In genomic region chr6:125986295-125986955, GRCh38 we compare ENCODE assay signal across 8 cellular contexts. TPM values are rescaled to one million over a fixed set of nuclear protein-coding genes. Genes with fewer than 3 reads are reported as not detected.
DNase-seq lines count a peak whose midpoint lies in the region; ATAC-seq and TF ChIP-seq lines count a peak whose summit lies in the region.

TRMT11 (plus strand) TSS chr6:125986540; CDS start chr6:125986551, 11 bp downstream.

- DNase-seq in DMS53 treated with DMSO at 0.1 percent for 48 hours (lab: John Stamatoyannopoulos, UW; ENCODE audit: unreplicated experiment) = peak; percentile 85
- peak; percentile 86 to 93 for DNase-seq in PC-9
- peak; percentile 87 to 89 for DNase-seq in activated T-cell treated with anti-CD3 and anti-CD28 coated beads, Interleukin-2, amount 50 U/mL, for 48 hours
- DNase-seq in fibroblast of lung (ENCODE audit: low read depth in 2 of 2) = peak; percentile 84
- DNase-seq in naive thymus-derived CD4-positive, alpha-beta T cell = peak; percentile 58 to 80 (median 77)

- H3K4me1 Mint-ChIP-seq in naive thymus-derived CD4-positive, alpha-beta T cell = peaks cover 0 to 18% (median 1%) of the 10 kb centered on the region in 7 donors
- no peaks in the 10 kb centered on the region for H3K4me1 Mint-ChIP-seq in stimulated activated memory B cell treated with anti-CD40 and anti-IgM and Interleukin-4, amounts not matched to agents 10 μg/mL and 1 μg/mL and 100 μg/mL, for 72 hours

- peak within 1 kb of the TSS; percentile 82 for H3K9ac ChIP-seq in fibroblast of lung (ENCODE audit: insufficient read depth, low read length)

- no peaks in the 10 kb centered on the region for H3K27me3 ChIP-seq in PC-9 (ENCODE audit: insufficient read depth, low read depth)
- no peaks in the 10 kb centered on the region for H3K27me3 ChIP-seq in fibroblast of lung (ENCODE audit: control insufficient read depth, insufficient read depth, low read length)
- H3K27me3 ChIP-seq in naive thymus-derived CD4-positive, alpha-beta T cell (ENCODE audit: control insufficient read depth in 2 of 2, insufficient read depth in 2 of 2, low read length in 2 of 2) = no peaks in the 10 kb centered on the region

- H3K27ac ChIP-seq in PC-9 (peak within 1 kb of the TSS; percentile 88), fibroblast of lung (ENCODE audit: insufficient read depth, low read length) (peak within 1 kb of the TSS; percentile 71)
- H3K27ac ChIP-seq in naive thymus-derived CD4-positive, alpha-beta T cell (ENCODE audit: low read depth, low read length) = peak within 1 kb of the TSS; percentile 76

- H3K36me3 Mint-ChIP-seq in naive thymus-derived CD4-positive, alpha-beta T cell = no peaks in the 10 kb centered on the region
- no peaks in the 10 kb centered on the region for H3K36me3 Mint-ChIP-seq in stimulated activated memory B cell treated with anti-CD40 and anti-IgM and Interleukin-4, amounts not matched to agents 10 μg/mL and 1 μg/mL and 100 μg/mL, for 72 hours

- POLR2A ChIA-PET in PC-9 (lab: Charles Lee; ENCODE audit: unreplicated experiment) = interaction anchor here (0.5 to 1.6 kb wide), 7 partner anchors 27 to 1301 kb away, joined by 3 to 8 read pairs (median 5); no protein-coding TSS in a partner anchor
- POLR2A ChIA-PET in naive thymus-derived CD4-positive, alpha-beta T cell (lab: Charles Lee) = interaction anchor here (0.6 to 2.7 kb wide), 19 partner anchors 9 to 687 kb away, joined by 3 to 39 read pairs (median 3); partner anchors contain the start of genes HDDC2, HINT3 and NCOA7

- H3K9me3 Mint-ChIP-seq in naive thymus-derived CD4-positive, alpha-beta T cell = no peaks in the 10 kb centered on the region
- no peaks in the 10 kb centered on the region for H3K9me3 Mint-ChIP-seq in stimulated activated memory B cell treated with anti-CD40 and anti-IgM and Interleukin-4, amounts not matched to agents 10 μg/mL and 1 μg/mL and 100 μg/mL, for 72 hours

- intact Hi-C loops in PC-9 (cut with micrococcal nuclease; ENCODE audit: unreplicated experiment) = loop anchor here (10.0 kb wide), 1 partner anchor 1762 kb away; no protein-coding TSS in a partner anchor
- intact Hi-C loops in naive thymus-derived CD4-positive, alpha-beta T cell (cut with micrococcal nuclease) = loop anchor here (1.0 to 10.0 kb wide), 12 partner anchors 10 to 1531 kb away; partner anchors contain the start of genes HINT3 (in 2 of the 2), NCOA7 (in 2 of the 2), RNF146 (in 2 of the 2) and CENPW (in 1 of the 2)

- H3K27me3 Mint-ChIP-seq in naive thymus-derived CD4-positive, alpha-beta T cell = no peaks in the 10 kb centered on the region
- H3K27me3 Mint-ChIP-seq in stimulated activated memory B cell treated with anti-CD40 and anti-IgM and Interleukin-4, amounts not matched to agents 10 μg/mL and 1 μg/mL and 100 μg/mL, for 72 hours = no peaks in the 10 kb centered on the region

- TF ChIP-seq CTCF in PC-9 (conservative IDR thresholded peaks at IDR 0.05) = no peak
- peak in 1 of 2 donors; percentile 5 for TF ChIP-seq CTCF in fibroblast of lung (conservative IDR thresholded peaks at IDR 0.05 in 1 of 2, IDR thresholded peaks at IDR 0.05 in 1 of 2; ENCODE audit: low read depth in 1 of 2, low read length in 2 of 2)

- H3K4me1 ChIP-seq in PC-9 (replicated peaks; ENCODE audit: insufficient read depth) = peaks cover 55% of the 10 kb centered on the region
- peaks cover 16% of the 10 kb centered on the region for H3K4me1 ChIP-seq in fibroblast of lung (ENCODE audit: control insufficient read depth, extremely low read depth, insufficient read depth, low read length)
- H3K4me1 ChIP-seq in naive thymus-derived CD4-positive, alpha-beta T cell (ENCODE audit: control insufficient read depth in 2 of 2, insufficient read depth in 2 of 2, low read length in 2 of 2) = peaks cover 14 to 21% of the 10 kb centered on the region in 2 donors

- no peaks in the 10 kb centered on the region; the same call in 1 of the 2 replicates for H3K9me2 ChIP-seq in PC-9 (ENCODE audit: insufficient read depth)

- H2AFZ ChIP-seq in PC-9 = peak within 1 kb of the TSS; percentile 96
- H2AFZ ChIP-seq in fibroblast of lung (ENCODE audit: low read length) = peak within 1 kb of the TSS; percentile 100

- TF ChIP-seq RAD21 in Ishikawa (IDR thresholded peaks at IDR 0.05; ENCODE audit: low read depth) = no peak

- peak within 1 kb of the TSS in 4 of 10 donors; percentile 12 to 40 (median 24) for H3K4me3 Mint-ChIP-seq in naive thymus-derived CD4-positive, alpha-beta T cell
- no peak within 1 kb of the TSS for H3K4me3 Mint-ChIP-seq in stimulated activated memory B cell treated with anti-CD40 and anti-IgM and Interleukin-4, amounts not matched to agents 10 μg/mL and 1 μg/mL and 100 μg/mL, for 72 hours

- H3K36me3 ChIP-seq in PC-9 (ENCODE audit: low read depth) (no peaks in the 10 kb centered on the region), fibroblast of lung (ENCODE audit: control insufficient read depth, insufficient read depth, low read length) (no peaks in the 10 kb centered on the region)
- peaks cover 0 to 7% (median 0%) of the 10 kb centered on the region in 3 experiments for H3K36me3 ChIP-seq in naive thymus-derived CD4-positive, alpha-beta T cell (ENCODE audit: control insufficient read depth in 2 of 3, insufficient read depth in 3 of 3, low read length in 3 of 3)

- H3K4me2 ChIP-seq in PC-9 = peak within 1 kb of the TSS; percentile 87
- peak within 1 kb of the TSS; percentile 95 for H3K4me2 ChIP-seq in fibroblast of lung (ENCODE audit: extremely low read depth, insufficient read depth, low read length)

- H3F3A ChIP-seq in PC-9 (ENCODE audit: insufficient read depth, low read depth) = peaks cover 27% of the 10 kb centered on the region

- TSS peak; percentile 57 for BruUV-seq in PC-9 (replicated peaks; lab: Mats Ljungman, UMichigan)

- H3K27ac Mint-ChIP-seq in naive thymus-derived CD4-positive, alpha-beta T cell = no peak within 1 kb of the TSS
- H3K27ac Mint-ChIP-seq in stimulated activated memory B cell treated with anti-CD40 and anti-IgM and Interleukin-4, amounts not matched to agents 10 μg/mL and 1 μg/mL and 100 μg/mL, for 72 hours = no peak within 1 kb of the TSS

- CTCF ChIA-PET in PC-9 (lab: Charles Lee) = interaction anchor here (0.6 to 1.3 kb wide), 3 partner anchors 12 to 1280 kb away, joined by 3 to 7 read pairs (median 4); partner anchors contain the start of gene RNF146
- CTCF ChIA-PET in naive thymus-derived CD4-positive, alpha-beta T cell (lab: Charles Lee) = interaction anchor here (0.8 to 2.6 kb wide), 9 partner anchors 9 to 232 kb away, joined by 3 to 11 read pairs (median 4); partner anchors contain the start of gene HINT3

- H3K9me3 ChIP-seq in PC-9 (ENCODE audit: insufficient read depth, low read depth) (no peaks in the 10 kb centered on the region), fibroblast of lung (ENCODE audit: control insufficient read depth, insufficient read depth, low read depth, low read length) (no peaks in the 10 kb centered on the region)
- H3K9me3 ChIP-seq in naive thymus-derived CD4-positive, alpha-beta T cell (ENCODE audit: control insufficient read depth in 2 of 3, low read length in 3 of 3) = no peaks in the 10 kb centered on the region

- ATAC-seq in GM21619 (IDR thresholded peaks at IDR 0.05; ENCODE audit: unreplicated experiment) = peak; percentile 95
- peak; percentile 95 for ATAC-seq in naive thymus-derived CD4-positive, alpha-beta T cell
- peak; percentile 99 for ATAC-seq in stimulated activated memory B cell treated with anti-CD40 and anti-IgM and Interleukin-4, amounts not matched to agents 10 μg/mL and 1 μg/mL and 100 μg/mL, for 72 hours

- H4K20me1 ChIP-seq in PC-9 (ENCODE audit: insufficient read depth) (no peaks in the 10 kb centered on the region), fibroblast of lung (ENCODE audit: control insufficient read depth, extremely low read depth, insufficient read depth, low read length) (no peaks in the 10 kb centered on the region)

- H3K79me2 ChIP-seq in PC-9 (ENCODE audit: low read depth) (peaks cover 67% of the 10 kb centered on the region), fibroblast of lung (ENCODE audit: control insufficient read depth, insufficient read depth, low read length) (peaks cover 9% of the 10 kb centered on the region)

- TF ChIP-seq EP300 in Ishikawa (IDR thresholded peaks at IDR 0.05; ENCODE audit: borderline replicate concordance) = no peak

- H3K4me3 ChIP-seq in PC-9 (peak within 1 kb of the TSS; percentile 69), fibroblast of lung (replicated peaks in 1 of 4; ENCODE audit: control extremely low read depth in 1 of 4, insufficient read depth in 1 of 4, low read depth in 3 of 4, low read length in 4 of 4) (peak within 1 kb of the TSS; percentile 96 to 99 (median 97))
- peak within 1 kb of the TSS; percentile 89 for H3K4me3 ChIP-seq in naive thymus-derived CD4-positive, alpha-beta T cell (ENCODE audit: low read length)

TF ChIP-seq in Ishikawa, 13 proteins besides CTCF, POLR2A, EP300 and RAD21 (continues in another document):
- TF ChIP-seq CEBPB (IDR thresholded peaks at IDR 0.05) = no peak
- no peak for TF ChIP-seq EGR1 (IDR thresholded peaks at IDR 0.05)
- no peak for TF ChIP-seq NFIC (IDR thresholded peaks at IDR 0.05)
- peak; percentile 69 for TF ChIP-seq ZBTB7A (IDR thresholded peaks at IDR 0.05; ENCODE audit: low read depth)
- TF ChIP-seq TCF12 (IDR thresholded peaks at IDR 0.05; ENCODE audit: low read depth) = peak; percentile 59; the same call in 1 of the 2 replicates
- peak; percentile 80 for TF ChIP-seq MAX (IDR thresholded peaks at IDR 0.05)
- TF ChIP-seq FOXM1 (IDR thresholded peaks at IDR 0.05; ENCODE audit: borderline replicate concordance, low read depth) = no peak; the same call in 1 of the 2 replicates
- TF ChIP-seq TAF1 (IDR thresholded peaks at IDR 0.05; ENCODE audit: low read depth) = peak; percentile 97
- TF ChIP-seq USF1 (IDR thresholded peaks at IDR 0.05) = no peak
- TF ChIP-seq TEAD4 (IDR thresholded peaks at IDR 0.05) = 0 out of 2 replicates have a peak, but pooled peaks have one; percentile 2

RNA-seq across cellular contexts. Expression of gene TRMT11, which starts in this region (rescaled TPM):
- total RNA-seq in PC-9 (2021) = 24.2 and 26.0 TPM in 2 replicates
- 18.5 and 22.1 TPM in 2 replicates for total RNA-seq in fibroblast of lung
- polyA plus RNA-seq in fibroblast of lung = 19.5 and 23.5 TPM in 2 replicates
- polyA plus RNA-seq in fibroblast of lung (2012) = 9.3 and 12.9 TPM in 2 replicates
- polyA minus RNA-seq in fibroblast of lung (ENCODE audit: low replicate concordance) = 0.33 TPM in 1 of 2 replicates, not detected in the other
- 10 to 100 TPM; 13.6 to 34.1 (median 20.1) TPM for total RNA-seq in naive thymus-derived CD4-positive, alpha-beta T cell
- 10 to 100 TPM; 12.4 to 14.3 TPM for polyA plus RNA-seq in naive thymus-derived CD4-positive, alpha-beta T cell

Comparison
In these comparisons a context has a peak if more than half of its experiments do, and no peak if none do; other contexts are left out.
1. Peak in every context shown above with its lines: DNase-seq, ATAC-seq, H3K4me3 ChIP-seq and H3K27ac ChIP-seq.